In the genomic region with DNA sequence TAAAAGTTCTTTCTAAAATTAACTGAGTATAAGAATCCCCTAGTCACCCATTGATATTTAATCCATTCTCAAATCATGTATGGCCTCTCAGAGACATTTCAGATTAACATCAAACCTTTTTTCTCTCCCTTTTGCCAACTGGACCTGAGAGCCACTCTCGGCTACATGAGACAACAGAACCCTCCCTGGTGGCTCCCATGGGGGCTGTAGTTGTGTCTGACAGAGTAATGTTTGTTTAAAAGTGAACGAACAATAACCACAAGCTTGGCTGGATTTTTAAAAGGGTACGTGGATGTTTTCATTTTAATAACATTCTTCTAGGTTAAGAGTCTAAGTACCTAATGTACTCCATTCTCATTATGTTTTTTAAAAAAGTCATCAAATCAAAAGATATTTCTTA, we compare ENCODE assay signal across 19 cellular contexts. TPM values are rescaled to one million over a fixed set of nuclear protein-coding genes. Genes with fewer than 3 reads are reported as not detected.
A peak's percentile ranks its signal among the peaks of the same experiment; 100 is the strongest.
DNase-seq lines count a peak whose midpoint lies in the region; ATAC-seq, FAIRE-seq and TF ChIP-seq lines count a peak whose summit lies in the region.
"Had no signal": no experiment of that assay in that cellular context is flagged by ENCODE, and none has a peak within 500 bp of the region (broad histone marks: within the 10 kb centered on the region; RNA-seq: fewer than 3 reads in every experiment).

No MANE protein-coding gene starts in this region.

- no peaks in the 10 kb centered on the region for H4K20me1 ChIP-seq in osteoblast (ENCODE audit: insufficient read depth, low read length)
- H4K20me1 ChIP-seq: BLaER1 treated with 17β-estradiol and CSF1 and Interleukin-3, amounts not matched to agents 10 nM and 100 nM had no signal

- H3K4me1 Mint-ChIP-seq in type B pancreatic cell (ENCODE audit: unreplicated experiment) = peaks cover 4% of the 10 kb centered on the region
- H3K4me1 Mint-ChIP-seq: CD8-positive, alpha-beta memory T cell had no signal

- H3K79me2 ChIP-seq in osteoblast (ENCODE audit: insufficient read depth, low read length) = no peaks in the 10 kb centered on the region

- peak overlapping the region; percentile 20 for H2AFZ ChIP-seq in osteoblast (ENCODE audit: low read length)

- H3K27ac ChIP-seq in HEK293 (ENCODE audit: extremely low read depth, low read depth, low read length) = no peak overlapping the region
- H3K27ac ChIP-seq in SJSA1 = no peak overlapping the region
- no peak overlapping the region for H3K27ac ChIP-seq in osteoblast (ENCODE audit: low read depth, low read length)
- H3K27ac ChIP-seq: BLaER1 treated with 17β-estradiol and CSF1 and Interleukin-3, amounts not matched to agents 10 nM and 100 nM; Peyer's patch had no signal

- TF ChIP-seq CTCF in HEK293 (tag by site-specific recombination; IDR thresholded peaks at IDR 0.05) (no peak), osteoblast (IDR thresholded peaks at IDR 0.05; ENCODE audit: extremely low read depth, low read depth, low read length) (no peak), type B pancreatic cell (conservative IDR thresholded peaks at IDR 0.05) (no peak)

- H3K4me1 ChIP-seq in HEK293 (ENCODE audit: control insufficient read depth, insufficient read depth, low read length) (peaks cover 6% of the 10 kb centered on the region; the same call in 1 of the 2 replicates), SJSA1 (replicated peaks) (peaks cover 18% of the 10 kb centered on the region), osteoblast (ENCODE audit: insufficient read depth, low read length) (peaks cover 3% of the 10 kb centered on the region)
- H3K4me1 ChIP-seq: BLaER1 treated with 17β-estradiol and CSF1 and Interleukin-3, amounts not matched to agents 10 nM and 100 nM; Peyer's patch had no signal

- no peak overlapping the region for H3K4me3 ChIP-seq in HEK293 (ENCODE audit: low read depth, low read length)
- H3K4me3 ChIP-seq in SJSA1 = no peak overlapping the region
- H3K4me3 ChIP-seq in osteoblast (ENCODE audit: insufficient read depth, low read length) = no peak overlapping the region
- H3K4me3 ChIP-seq: BLaER1 treated with 17β-estradiol and CSF1 and Interleukin-3, amounts not matched to agents 10 nM and 100 nM; Peyer's patch had no signal

- CTCF ChIA-PET in HEK293 (lab: Yijun Ruan, JAX) = interaction anchor here (1.1 kb wide), 1 partner anchor 239 kb away, joined by 4 read pairs; a partner anchor contains a TSS

- H3K4me3 Mint-ChIP-seq in type B pancreatic cell = no peak overlapping the region
- H3K4me3 Mint-ChIP-seq: CD8-positive, alpha-beta memory T cell had no signal

- H3K27ac Mint-ChIP-seq in type B pancreatic cell = no peak overlapping the region
- H3K27ac Mint-ChIP-seq: CD8-positive, alpha-beta memory T cell had no signal

- H3K27me3 ChIP-seq in SJSA1 (replicated peaks) (no peaks in the 10 kb centered on the region), osteoblast (ENCODE audit: insufficient read depth, low read length) (no peaks in the 10 kb centered on the region)
- H3K27me3 ChIP-seq: BLaER1 treated with 17β-estradiol and CSF1 and Interleukin-3, amounts not matched to agents 10 nM and 100 nM; Peyer's patch had no signal

- peak; percentile 39 for FAIRE-seq in endometrium (lab: Jason Lieb, UNC)
- FAIRE-seq: D721Med had no signal

- H3K36me3 ChIP-seq in HEK293 (ENCODE audit: control insufficient read depth in 2 of 2, insufficient read depth in 1 of 2, low read length in 2 of 2) = no peaks in the 10 kb centered on the region
- 0 out of 2 replicates have a peak, but pooled peaks cover 2% of the 10 kb centered on the region for H3K36me3 ChIP-seq in SJSA1
- no peaks in the 10 kb centered on the region for H3K36me3 ChIP-seq in osteoblast (ENCODE audit: insufficient read depth, low read length)
- H3K36me3 ChIP-seq: BLaER1 treated with 17β-estradiol and CSF1 and Interleukin-3, amounts not matched to agents 10 nM and 100 nM; Peyer's patch had no signal

- H3K9me3 ChIP-seq in HEK293 (ENCODE audit: control insufficient read depth, insufficient read depth, low read depth, low read length) (no peaks in the 10 kb centered on the region), SJSA1 (replicated peaks) (no peaks in the 10 kb centered on the region), osteoblast (ENCODE audit: low read depth, low read length) (no peaks in the 10 kb centered on the region)
- H3K9me3 ChIP-seq: BLaER1 treated with 17β-estradiol and CSF1 and Interleukin-3, amounts not matched to agents 10 nM and 100 nM; Peyer's patch had no signal

- peak; percentile 53 to 57 for DNase-seq in SJSA1 (ENCODE audit: low read depth in 1 of 2, low spot score in 2 of 2)
- DNase-seq in osteoblast (ENCODE audit: insufficient read length, low spot score, missing footprints) = no peak
- no peak for DNase-seq in NCI-H187 treated with DMSO at 0.1 percent for 48 hours (lab: John Stamatoyannopoulos, UW)
- no peak for DNase-seq in stimulated activated CD4-positive, alpha-beta T cell treated with anti-CD3 and anti-CD28 coated beads, Interleukin-4, amount 100 ng/mL, for 1 hour
- no peak for DNase-seq in type B pancreatic cell (ENCODE audit: extremely low spot score, unreplicated experiment)
- DNase-seq: CD8-positive, alpha-beta memory T cell; DMS79; HCEC 1CT; KBM-7; NCI-H1417 treated with DMSO at 0.1 percent for 48 hours; NCI-H2081; NCI-H524 treated with DMSO at 0.1 percent for 48 hours; Peyer's patch had no signal

- no peaks in the 10 kb centered on the region for H3K27me3 Mint-ChIP-seq in type B pancreatic cell

- POLR2A ChIA-PET in HEK293 (lab: Yijun Ruan, JAX) = no interaction called here

- no peaks in the 10 kb centered on the region for H3K9me3 Mint-ChIP-seq in type B pancreatic cell
- H3K9me3 Mint-ChIP-seq: CD8-positive, alpha-beta memory T cell had no signal

- ATAC-seq in HG03565 (IDR thresholded peaks at IDR 0.05; ENCODE audit: unreplicated experiment) = no peak
- ATAC-seq: Right ventricle myocardium inferior had no signal

- H3K36me3 Mint-ChIP-seq in type B pancreatic cell = no peaks in the 10 kb centered on the region

- H3K4me2 ChIP-seq in osteoblast (ENCODE audit: insufficient read depth, low read length) = peak overlapping the region; percentile 14
- H3K4me2 ChIP-seq: BLaER1 treated with 17β-estradiol and CSF1 and Interleukin-3, amounts not matched to agents 10 nM and 100 nM had no signal

TF ChIP-seq in HEK293, 187 proteins besides CTCF, POLR2A, EP300 and RAD21 (continues in another document):
- TF ChIP-seq, protein P1, sequence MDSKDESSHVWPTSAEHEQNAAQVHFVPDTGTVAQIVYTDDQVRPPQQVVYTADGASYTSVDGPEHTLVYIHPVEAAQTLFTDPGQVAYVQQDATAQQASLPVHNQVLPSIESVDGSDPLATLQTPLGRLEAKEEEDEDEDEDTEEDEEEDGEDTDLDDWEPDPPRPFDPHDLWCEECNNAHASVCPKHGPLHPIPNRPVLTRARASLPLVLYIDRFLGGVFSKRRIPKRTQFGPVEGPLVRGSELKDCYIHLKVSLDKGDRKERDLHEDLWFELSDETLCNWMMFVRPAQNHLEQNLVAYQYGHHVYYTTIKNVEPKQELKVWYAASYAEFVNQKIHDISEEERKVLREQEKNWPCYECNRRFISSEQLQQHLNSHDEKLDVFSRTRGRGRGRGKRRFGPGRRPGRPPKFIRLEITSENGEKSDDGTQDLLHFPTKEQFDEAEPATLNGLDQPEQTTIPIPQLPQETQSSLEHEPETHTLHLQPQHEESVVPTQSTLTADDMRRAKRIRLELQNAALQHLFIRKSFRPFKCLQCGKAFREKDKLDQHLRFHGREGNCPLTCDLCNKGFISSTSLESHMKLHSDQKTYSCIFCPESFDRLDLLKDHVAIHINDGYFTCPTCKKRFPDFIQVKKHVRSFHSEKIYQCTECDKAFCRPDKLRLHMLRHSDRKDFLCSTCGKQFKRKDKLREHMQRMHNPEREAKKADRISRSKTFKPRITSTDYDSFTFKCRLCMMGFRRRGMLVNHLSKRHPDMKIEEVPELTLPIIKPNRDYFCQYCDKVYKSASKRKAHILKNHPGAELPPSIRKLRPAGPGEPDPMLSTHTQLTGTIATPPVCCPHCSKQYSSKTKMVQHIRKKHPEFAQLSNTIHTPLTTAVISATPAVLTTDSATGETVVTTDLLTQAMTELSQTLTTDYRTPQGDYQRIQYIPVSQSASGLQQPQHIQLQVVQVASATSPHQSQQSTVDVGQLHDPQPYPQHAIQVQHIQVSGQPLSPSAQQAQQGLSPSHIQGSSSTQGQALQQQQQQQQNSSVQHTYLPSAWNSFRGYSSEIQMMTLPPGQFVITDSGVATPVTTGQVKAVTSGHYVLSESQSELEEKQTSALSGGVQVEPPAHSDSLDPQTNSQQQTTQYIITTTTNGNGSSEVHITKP (tag by site-specific recombination; IDR thresholded peaks at IDR 0.05) = peak; percentile 7; the same call in 1 of the 2 replicates
- TF ChIP-seq GLIS1 (tag by site-specific recombination; IDR thresholded peaks at IDR 0.05) (peak; percentile 43; the same call in 1 of the 2 replicates), ZBTB8A (tag by site-specific recombination; IDR thresholded peaks at IDR 0.05) (no peak), KLF9 (tag by site-specific recombination; IDR thresholded peaks at IDR 0.05; ENCODE audit: low read depth) (no peak), ZFP3 (tag by site-specific recombination; IDR thresholded peaks at IDR 0.05; ENCODE audit: low read depth) (no peak), ZNF16 (tag by site-specific recombination; IDR thresholded peaks at IDR 0.05; ENCODE audit: low read depth) (no peak), ZNF391 (tag by site-specific recombination; IDR thresholded peaks at IDR 0.05; ENCODE audit: borderline replicate concordance, low read depth) (no peak), REPIN1 (tag by site-specific recombination; IDR thresholded peaks at IDR 0.05; ENCODE audit: low read depth) (no peak), ZNF274 (IDR thresholded peaks at IDR 0.05; ENCODE audit: low read length) (no peak), ZNF274 (tag by site-specific recombination; IDR thresholded peaks at IDR 0.05; ENCODE audit: borderline replicate concordance) (no peak), ZNF677 (tag by site-specific recombination; IDR thresholded peaks at IDR 0.05) (no peak)
- TF ChIP-seq, protein P2, sequence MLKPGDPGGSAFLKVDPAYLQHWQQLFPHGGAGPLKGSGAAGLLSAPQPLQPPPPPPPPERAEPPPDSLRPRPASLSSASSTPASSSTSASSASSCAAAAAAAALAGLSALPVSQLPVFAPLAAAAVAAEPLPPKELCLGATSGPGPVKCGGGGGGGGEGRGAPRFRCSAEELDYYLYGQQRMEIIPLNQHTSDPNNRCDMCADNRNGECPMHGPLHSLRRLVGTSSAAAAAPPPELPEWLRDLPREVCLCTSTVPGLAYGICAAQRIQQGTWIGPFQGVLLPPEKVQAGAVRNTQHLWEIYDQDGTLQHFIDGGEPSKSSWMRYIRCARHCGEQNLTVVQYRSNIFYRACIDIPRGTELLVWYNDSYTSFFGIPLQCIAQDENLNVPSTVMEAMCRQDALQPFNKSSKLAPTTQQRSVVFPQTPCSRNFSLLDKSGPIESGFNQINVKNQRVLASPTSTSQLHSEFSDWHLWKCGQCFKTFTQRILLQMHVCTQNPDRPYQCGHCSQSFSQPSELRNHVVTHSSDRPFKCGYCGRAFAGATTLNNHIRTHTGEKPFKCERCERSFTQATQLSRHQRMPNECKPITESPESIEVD (tag by site-specific recombination; IDR thresholded peaks at IDR 0.05) = peak; percentile 19; the same call in 1 of the 2 replicates

RNA-seq across cellular contexts. Expression of a gene that starts 37.1 kb away (rescaled TPM):
- total RNA-seq in SJSA1 (2014; rRNA removed; shearing (Covaris generic)) = 166 and 188 TPM in 2 replicates
- total RNA-seq in osteoblast = 8.3 and 13.4 TPM in 2 replicates
- total RNA-seq in type B pancreatic cell (ENCODE audit: low replicate concordance) = 8.2 and 23.5 TPM in 2 replicates
- total RNA-seq: CD8-positive, alpha-beta memory T cell had no signal

Comparison
In these comparisons a context has a peak if more than half of its experiments do, and no peak if none do; other contexts are left out.
1. DNase-seq: peak in SJSA1 (2 of 2); none in osteoblast (single experiment), NCI-H187 treated with DMSO at 0.1 percent for 48 hours (single experiment), stimulated activated CD4-positive, alpha-beta T cell treated with anti-CD3 and anti-CD28 coated beads, Interleukin-4, amount 100 ng/mL, for 1 hour (single experiment) and type B pancreatic cell (single experiment).